Comparison of ENCODE assay signal across 22 cellular contexts in the genomic region with DNA sequence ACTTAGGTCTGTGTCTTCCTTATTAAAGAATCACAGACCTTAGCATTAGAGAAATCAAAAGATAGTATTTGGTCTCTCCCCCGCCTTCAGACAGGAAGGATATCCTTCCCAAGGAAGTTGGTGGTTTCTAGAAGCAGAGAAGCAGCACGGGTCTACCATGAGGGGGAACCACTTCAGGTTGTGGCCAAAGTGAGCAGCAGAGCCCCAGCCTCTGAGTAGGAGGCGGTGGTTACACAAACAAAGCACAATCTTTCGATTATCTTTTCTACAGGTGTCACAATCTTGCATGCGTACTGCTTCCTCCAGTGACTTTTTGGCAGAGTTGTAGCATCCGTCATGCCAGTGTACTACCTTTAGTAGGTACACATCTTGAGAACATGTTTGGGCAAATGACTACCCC. TPM values are rescaled to one million over a fixed set of nuclear protein-coding genes. Genes with fewer than 3 reads are reported as not detected.
"Had no signal": no experiment of that assay in that cellular context is flagged by ENCODE, and none has a peak within 500 bp of the region (broad histone marks: within the 10 kb centered on the region; RNA-seq: fewer than 3 reads in every experiment).

No MANE protein-coding gene starts in this region.

- H3K27ac ChIP-seq: dorsolateral prefrontal cortex, neutrophil, stomach, thoracic aorta had no signal

- H3K4me3 Mint-ChIP-seq: activated naive CD8-positive, alpha-beta T cell; T-helper 2 cell treated with Interferon-gamma antibody and Interleukin-4, amounts not matched to agents 5 μg/mL and 100 μg/mL, for 36 hours had no signal

- H3K36me3 ChIP-seq: neutrophil, stomach, thoracic aorta had no signal

- DNase-seq: activated CD4-positive, CD25-positive, alpha-beta regulatory T cell treated with anti-CD3 and anti-CD28 coated beads, Interleukin-2, amount 50 U/mL, for 72 hours; activated gamma-delta T cell; activated T-cell treated with anti-CD3 and anti-CD28 coated beads, Interleukin-2, amount 50 U/mL, for 1 hour; aorta; dorsolateral prefrontal cortex; left cardiac atrium; naive B cell; retina; stimulated activated CD4-positive, alpha-beta T cell treated with anti-CD3 and anti-CD28 coated beads, Interleukin-15, amount 100 ng/mL, for 24 hours; stimulated activated CD4-positive, alpha-beta T cell treated with anti-CD3 and anti-CD28 coated beads, Interleukin-4, amount 100 ng/mL, for 24 hours; stomach had no signal

- H3K27ac Mint-ChIP-seq: activated naive CD8-positive, alpha-beta T cell; T-helper 2 cell treated with Interferon-gamma antibody and Interleukin-4, amounts not matched to agents 5 μg/mL and 100 μg/mL, for 36 hours had no signal

- H3K36me3 Mint-ChIP-seq: activated naive CD8-positive, alpha-beta T cell had no signal

- ATAC-seq: esophagus mucosa, left cardiac atrium had no signal

- FAIRE-seq: bronchial epithelial cell, endometrium had no signal

- H3K4me3 ChIP-seq: dorsolateral prefrontal cortex, lung, stomach, thoracic aorta had no signal

- H3K9me3 Mint-ChIP-seq: T-helper 2 cell treated with Interferon-gamma antibody and Interleukin-4, amounts not matched to agents 5 μg/mL and 100 μg/mL, for 36 hours had no signal

- H3K9me3 ChIP-seq: neutrophil, stomach, thoracic aorta had no signal

RNA-seq across cellular contexts. Expression of a gene that starts 8.8 kb away (rescaled TPM):
- total RNA-seq: aorta, bronchial epithelial cell, chondrocyte, dorsolateral prefrontal cortex, fibroblast of villous mesenchyme, left cardiac atrium, stomach, thoracic aorta had no signal
- polyA plus RNA-seq: aorta had no signal

RNA-seq across cellular contexts. Expression of a gene that starts 17.9 kb away (rescaled TPM):
- total RNA-seq: chondrocyte, fibroblast of villous mesenchyme had no signal

RNA-seq across cellular contexts. Expression of a gene that starts 27.1 kb away (rescaled TPM):
- total RNA-seq: aorta, chondrocyte, dorsolateral prefrontal cortex, fibroblast of villous mesenchyme, left cardiac atrium, lung, stomach, thoracic aorta, ureter had no signal
- polyA plus RNA-seq: aorta, lung had no signal

RNA-seq across cellular contexts. Expression of a gene that starts 35.6 kb away (rescaled TPM):
- total RNA-seq: bronchial epithelial cell, chondrocyte, fibroblast of villous mesenchyme, ureter had no signal

RNA-seq across cellular contexts. Expression of a gene that starts 51.1 kb away (rescaled TPM):
- total RNA-seq: chondrocyte, fibroblast of villous mesenchyme had no signal
